14 cellular contexts compared by ENCODE assay signal in genomic region chr11:22923561-22923960, GRCh38.
DNase-seq lines count a peak whose midpoint lies in the region; ATAC-seq and TF ChIP-seq lines count a peak whose summit lies in the region.
"Had no signal": no experiment of that assay in that cellular context is flagged by ENCODE, and none has a peak within 500 bp of the region (broad histone marks: within the 10 kb centered on the region; RNA-seq: fewer than 3 reads in every experiment).

No MANE protein-coding gene starts in this region.

- H2AFZ ChIP-seq in PC-3 (ENCODE audit: low read length) (no peak overlapping the region), hepatocyte (no peak overlapping the region), smooth muscle cell (ENCODE audit: low read depth) (peak overlapping the region; percentile 63)

- H3K4me1 ChIP-seq in HUES48 (ENCODE audit: control insufficient read depth, insufficient read depth, low read length) (peaks cover 6% of the 10 kb centered on the region; the same call in 1 of the 2 replicates), PC-3 (ENCODE audit: insufficient read depth, low read length) (no peaks in the 10 kb centered on the region), hepatocyte (ENCODE audit: insufficient read depth) (peaks cover 33% of the 10 kb centered on the region), smooth muscle cell (ENCODE audit: low read depth) (no peaks in the 10 kb centered on the region)

- H3K4me3 ChIP-seq in HUES48 (ENCODE audit: low read depth, low read length) = no peak overlapping the region
- no peak overlapping the region for H3K4me3 ChIP-seq in PC-3 (ENCODE audit: low read length)
- no peak overlapping the region for H3K4me3 ChIP-seq in hepatocyte
- H3K4me3 ChIP-seq in smooth muscle cell = no peak overlapping the region
- H3K4me3 ChIP-seq: GM23338 had no signal

- H3K36me3 ChIP-seq in HUES48 (ENCODE audit: control insufficient read depth, insufficient read depth, low read length) (no peaks in the 10 kb centered on the region), PC-3 (ENCODE audit: low read depth, low read length) (no peaks in the 10 kb centered on the region), hepatocyte (replicated peaks; ENCODE audit: insufficient read depth, low read depth) (no peaks in the 10 kb centered on the region), smooth muscle cell (ENCODE audit: low read depth) (no peaks in the 10 kb centered on the region)

- H3K27me3 ChIP-seq in HUES48 (ENCODE audit: control insufficient read depth, insufficient read depth, low read length) = no peaks in the 10 kb centered on the region
- H3K27me3 ChIP-seq in PC-3 (ENCODE audit: low read length) = no peaks in the 10 kb centered on the region
- no peaks in the 10 kb centered on the region for H3K27me3 ChIP-seq in hepatocyte
- no peaks in the 10 kb centered on the region for H3K27me3 ChIP-seq in smooth muscle cell (ENCODE audit: low read depth)

- ATAC-seq in PC-3 = peak; percentile 68
- no peak for ATAC-seq in HG03175 (IDR thresholded peaks at IDR 0.05; ENCODE audit: unreplicated experiment)
- ATAC-seq in GM19351 (IDR thresholded peaks at IDR 0.05; ENCODE audit: unreplicated experiment) = no peak
- no peak for ATAC-seq in HG02623 (IDR thresholded peaks at IDR 0.05; ENCODE audit: unreplicated experiment)
- ATAC-seq: CD8-positive, alpha-beta T cell; GM23338; HepG2 had no signal

- CTCF ChIA-PET in PC-3 (lab: Charles Lee) = no interaction called here

- H4K20me1 ChIP-seq in PC-3 (ENCODE audit: low read length) (no peaks in the 10 kb centered on the region), hepatocyte (ENCODE audit: insufficient read depth, poor library complexity, severe bottlenecking) (no peaks in the 10 kb centered on the region), smooth muscle cell (ENCODE audit: low read depth) (no peaks in the 10 kb centered on the region)

- POLR2A ChIA-PET in PC-3 (lab: Charles Lee; ENCODE audit: unreplicated experiment) = no interaction called here

- no peak overlapping the region for H3K9ac ChIP-seq in HUES48 (ENCODE audit: low read depth, low read length)
- H3K9ac ChIP-seq in PC-3 (ENCODE audit: low read length) = no peak overlapping the region
- H3K9ac ChIP-seq in smooth muscle cell (ENCODE audit: low read depth) = no peak overlapping the region

- H3F3A ChIP-seq in PC-3 (ENCODE audit: low read length, unreplicated experiment) (no peaks in the 10 kb centered on the region), smooth muscle cell (ENCODE audit: low read depth) (no peaks in the 10 kb centered on the region)

- H3K9me3 ChIP-seq in HUES48 (ENCODE audit: control insufficient read depth, insufficient read depth, low read length) (no peaks in the 10 kb centered on the region), PC-3 (ENCODE audit: low read length) (no peaks in the 10 kb centered on the region), hepatocyte (ENCODE audit: low read depth) (no peaks in the 10 kb centered on the region), smooth muscle cell (replicated peaks; ENCODE audit: low read depth) (no peaks in the 10 kb centered on the region)

- whole genome bisulfite sequencing in hepatocyte (ENCODE audit: low lambda C conversion rate, missing lambda C conversion rate) = 48% methylated on average over 1 of the region's 1 CpG
- 97% methylated on average over 1 of the region's 1 CpG for WGBS in smooth muscle cell (ENCODE audit: low lambda C conversion rate)

- DNase-seq in PC-3 (peak; percentile 30), hepatocyte (ENCODE audit: low spot score) (no peak), smooth muscle cell (lab: John Stamatoyannopoulos, UW; ENCODE audit: unreplicated experiment) (no peak)
- no peak for DNase-seq in stimulated activated CD4-positive, alpha-beta T cell treated with anti-CD3 and anti-CD28 coated beads, Interleukin-15, amount 100 ng/mL, for 24 hours
- DNase-seq: CD8-positive, alpha-beta T cell; COR-L47; DMS79; H7 had no signal

- H3K9me2 ChIP-seq in PC-3 (replicated peaks; ENCODE audit: low read length) (no peaks in the 10 kb centered on the region), hepatocyte (replicated peaks; ENCODE audit: insufficient read depth) (no peaks in the 10 kb centered on the region)

- H3K27ac ChIP-seq in HUES48 (ENCODE audit: low read depth, low read length) = peak overlapping the region; percentile 72
- no peak overlapping the region for H3K27ac ChIP-seq in PC-3 (ENCODE audit: low read length)
- peak overlapping the region; percentile 44 for H3K27ac ChIP-seq in hepatocyte
- H3K27ac ChIP-seq in smooth muscle cell (ENCODE audit: low read depth) = no peak overlapping the region

- H3K79me2 ChIP-seq in PC-3 (ENCODE audit: low read length) = no peaks in the 10 kb centered on the region
- H3K79me2 ChIP-seq in hepatocyte = peaks cover 5% of the 10 kb centered on the region
- no peaks in the 10 kb centered on the region for H3K79me2 ChIP-seq in smooth muscle cell (ENCODE audit: low read depth)

- TF ChIP-seq CTCF in PC-3 (conservative IDR thresholded peaks at IDR 0.05; ENCODE audit: low read depth, low read length) (no peak), hepatocyte (IDR thresholded peaks at IDR 0.05; ENCODE audit: poor library complexity) (no peak), smooth muscle cell (IDR thresholded peaks at IDR 0.05; ENCODE audit: borderline replicate concordance, insufficient read depth, poor library complexity, severe bottlenecking) (no peak)

- intact Hi-C loops in PC-3 (cut with micrococcal nuclease) = loop anchor here (5.0 kb wide), 2 partner anchors 189 to 284 kb away; no protein-coding TSS in a partner anchor

- H3K4me2 ChIP-seq in PC-3 (ENCODE audit: low read length) (no peak overlapping the region), hepatocyte (peak overlapping the region; percentile 33), smooth muscle cell (no peak overlapping the region)
- H3K4me2 ChIP-seq: GM23338 had no signal

- BruUV-seq in PC-3 (replicated peaks; lab: Mats Ljungman, UMichigan) = no TSS peak

Comparison
In these comparisons a context has a peak if more than half of its experiments do, and no peak if none do; other contexts are left out.
1. H3K27ac ChIP-seq: peak in HUES48 (single experiment) and hepatocyte (single experiment); none in PC-3 (single experiment) and smooth muscle cell (single experiment).